ENCODE assay signal across 2 cellular contexts in genomic region chr7:102412548-102412947, GRCh38.
TF ChIP-seq lines count a peak whose summit lies in the region.

No MANE protein-coding gene starts in this region.

TF ChIP-seq in HCT116, 20 proteins besides CTCF, POLR2A, EP300 and RAD21:
- no peak for TF ChIP-seq CBX3 (IDR thresholded peaks at IDR 0.05; ENCODE audit: low read depth)
- no peak for TF ChIP-seq ATF3 (IDR thresholded peaks at IDR 0.05)
- TF ChIP-seq TCF7L2 (IDR thresholded peaks at IDR 0.05; ENCODE audit: borderline replicate concordance, extremely low read depth, insufficient read depth, insufficient read length), result no peak
- no peak for TF ChIP-seq EZH2 (IDR thresholded peaks at IDR 0.05)
- TF ChIP-seq ELF1 (IDR thresholded peaks at IDR 0.05; ENCODE audit: borderline replicate concordance, low read depth), result no peak
- TF ChIP-seq POLR2AphosphoS5 (IDR thresholded peaks at IDR 0.05; ENCODE audit: low read depth, low read length), result no peak
- no peak for TF ChIP-seq MAX (IDR thresholded peaks at IDR 0.05)
- no peak for TF ChIP-seq REST (IDR thresholded peaks at IDR 0.05; ENCODE audit: low read depth)
- no peak for TF ChIP-seq JUND (IDR thresholded peaks at IDR 0.05)
- TF ChIP-seq ZBTB33 (IDR thresholded peaks at IDR 0.05; ENCODE audit: extremely low read depth, insufficient replicate concordance, low read length), result no peak
- TF ChIP-seq ZNF274 (IDR thresholded peaks at IDR 0.05; ENCODE audit: low read depth, low read length), result no peak
- no peak for TF ChIP-seq CEBPB (IDR thresholded peaks at IDR 0.05; ENCODE audit: low read depth)
- no peak for TF ChIP-seq ZFX (IDR thresholded peaks at IDR 0.05)
- no peak for TF ChIP-seq SRF (IDR thresholded peaks at IDR 0.05; ENCODE audit: low read depth)
- TF ChIP-seq EZH2phosphoT487 (IDR thresholded peaks at IDR 0.05; ENCODE audit: borderline replicate concordance), result no peak
- no peak for TF ChIP-seq SIN3A (IDR thresholded peaks at IDR 0.05; ENCODE audit: low read depth)
- no peak for TF ChIP-seq SP1 (IDR thresholded peaks at IDR 0.05; ENCODE audit: low read depth)
- no peak for TF ChIP-seq FOSL1 (IDR thresholded peaks at IDR 0.05; ENCODE audit: low read depth)

TF ChIP-seq in endothelial cell of umbilical vein, 7 proteins besides CTCF, POLR2A, EP300 and RAD21:
- no peak for TF ChIP-seq FOS (IDR thresholded peaks at IDR 0.05; ENCODE audit: borderline replicate concordance, insufficient read depth, low read length)
- TF ChIP-seq POLR2AphosphoS5 (IDR thresholded peaks at IDR 0.05; ENCODE audit: insufficient read depth, low read depth, low read length), result no peak
- no peak for TF ChIP-seq MAX (IDR thresholded peaks at IDR 0.05; ENCODE audit: insufficient read depth, insufficient read length)
